In the genomic region with DNA sequence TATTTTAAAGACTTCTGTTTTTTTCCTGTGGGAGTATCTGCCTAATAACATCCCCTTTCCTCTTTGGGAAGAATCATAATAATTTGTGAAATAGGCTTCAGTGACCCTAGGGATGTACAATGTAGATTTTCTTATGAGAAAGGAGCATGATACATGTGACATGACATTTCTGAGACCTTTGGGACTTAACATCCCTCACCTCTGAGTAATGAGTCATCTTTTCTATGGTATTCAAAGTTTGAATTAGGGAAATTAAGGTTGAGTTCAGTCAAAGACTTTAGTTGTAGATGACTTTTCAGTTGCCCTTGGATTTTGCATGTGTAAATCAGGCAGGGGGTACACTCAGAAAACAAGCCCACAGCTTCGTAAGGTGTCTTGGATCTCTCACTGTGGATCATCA, we compare ENCODE assay signal across 12 cellular contexts. TPM values are rescaled to one million over a fixed set of nuclear protein-coding genes. Genes with fewer than 3 reads are reported as not detected.
DNase-seq lines count a peak whose midpoint lies in the region; ATAC-seq and TF ChIP-seq lines count a peak whose summit lies in the region.
"Had no signal": no experiment of that assay in that cellular context is flagged by ENCODE, and none has a peak within 500 bp of the region (broad histone marks: within the 10 kb centered on the region; RNA-seq: fewer than 3 reads in every experiment).

No MANE protein-coding gene starts in this region.

- peak overlapping the region; percentile 27 for H3K27ac Mint-ChIP-seq in nephron progenitor cell

- no peaks in the 10 kb centered on the region for H3K27me3 Mint-ChIP-seq in nephron progenitor cell (ENCODE audit: low read depth, poor library complexity)

- TF ChIP-seq CTCF in heart right ventricle (IDR thresholded peaks at IDR 0.05) = no peak
- no peak for TF ChIP-seq CTCF in colonic mucosa (IDR thresholded peaks at IDR 0.05)
- no peak for TF ChIP-seq CTCF in nephron progenitor cell (IDR thresholded peaks at IDR 0.05)
- no peak for TF ChIP-seq CTCF in upper lobe of left lung (IDR thresholded peaks at IDR 0.05)
- no peak for TF ChIP-seq CTCF in WERI-Rb-1 (IDR thresholded peaks at IDR 0.05; ENCODE audit: low read depth, low read length)

- H3K36me3 ChIP-seq in heart right ventricle = peaks cover 0 to 8% (median 0%) of the 10 kb centered on the region in 9 donors
- H3K36me3 ChIP-seq in colonic mucosa = no peaks in the 10 kb centered on the region
- H3K36me3 ChIP-seq in upper lobe of left lung = no peaks in the 10 kb centered on the region
- H3K36me3 ChIP-seq in WERI-Rb-1 = no peaks in the 10 kb centered on the region

- no peak for DNase-seq in heart right ventricle
- no peak for DNase-seq in Right ventricle myocardium inferior (ENCODE audit: missing footprints)
- no peak for DNase-seq in colonic mucosa
- no peak for DNase-seq in nephron progenitor cell
- no peak for DNase-seq in upper lobe of left lung
- DNase-seq in DMS 273 (lab: John Stamatoyannopoulos, UW; ENCODE audit: unreplicated experiment) = no peak
- no peak for DNase-seq in WERI-Rb-1
- DNase-seq: erythroblast; NCI-H1417; stimulated activated CD4-positive, alpha-beta T cell treated with anti-CD3 and anti-CD28 coated beads, Interleukin-4, amount 100 ng/mL, for 1 hour had no signal

- H3K4me1 ChIP-seq in heart right ventricle (peaks cover 18 to 100% (median 72%) of the 10 kb centered on the region in 9 donors), colonic mucosa (peaks cover 10% of the 10 kb centered on the region), upper lobe of left lung (peaks cover 47 to 88% (median 72%) of the 10 kb centered on the region in 4 donors)

- peaks cover 61% of the 10 kb centered on the region for H3K4me1 Mint-ChIP-seq in nephron progenitor cell

- TF ChIP-seq POLR2A in upper lobe of left lung (IDR thresholded peaks at IDR 0.05) = no peak

- H3K27ac ChIP-seq in heart right ventricle (peak overlapping the region; percentile 39 to 85 (median 70)), colonic mucosa (peak overlapping the region; percentile 19), upper lobe of left lung (peak overlapping the region; percentile 67 to 76 (median 74)), WERI-Rb-1 (no peak overlapping the region)

- H3K27me3 ChIP-seq in heart right ventricle (no peaks in the 10 kb centered on the region), colonic mucosa (no peaks in the 10 kb centered on the region), upper lobe of left lung (no peaks in the 10 kb centered on the region), WERI-Rb-1 (ENCODE audit: insufficient read depth, low read depth, severe bottlenecking) (no peaks in the 10 kb centered on the region)

- TF ChIP-seq EP300 in upper lobe of left lung (IDR thresholded peaks at IDR 0.05) = no peak

- WGBS in heart right ventricle, 2 donors = 87 to 90% methylated on average over 1 of the region's 1 CpG
- WGBS in upper lobe of left lung, 2 donors = 89 to 100% methylated on average over 1 of the region's 1 CpG

- no peak overlapping the region for H3K4me3 Mint-ChIP-seq in nephron progenitor cell
- H3K4me3 Mint-ChIP-seq: brain had no signal

- peaks cover 4% of the 10 kb centered on the region for H3K36me3 Mint-ChIP-seq in nephron progenitor cell (ENCODE audit: low read depth)
- H3K36me3 Mint-ChIP-seq: brain had no signal

- H3K4me3 ChIP-seq in heart right ventricle = no peak overlapping the region
- no peak overlapping the region for H3K4me3 ChIP-seq in colonic mucosa
- no peak overlapping the region for H3K4me3 ChIP-seq in upper lobe of left lung
- no peak overlapping the region for H3K4me3 ChIP-seq in WERI-Rb-1 (ENCODE audit: low read depth, low read length)

- no peaks in the 10 kb centered on the region for H3K9me3 Mint-ChIP-seq in nephron progenitor cell

- no peak overlapping the region for H3K9ac ChIP-seq in colonic mucosa (ENCODE audit: low read depth in 2 of 2, low read length in 2 of 2)

- ATAC-seq in heart right ventricle (peak in 1 of 8 donors; percentile 18), Right ventricle myocardium inferior (no peak), upper lobe of left lung (ENCODE audit: low FRiP score in 2 of 2) (no peak), HG03175 (IDR thresholded peaks at IDR 0.05; ENCODE audit: unreplicated experiment) (no peak)

- intact Hi-C loops in heart right ventricle (cut with DNase I) (no loop called here), Right ventricle myocardium inferior (cut with DNase I) (no loop called here), colonic mucosa (cut with DNase I) (no loop called here)

- H3K9me3 ChIP-seq in heart right ventricle (no peaks in the 10 kb centered on the region), colonic mucosa (no peaks in the 10 kb centered on the region), upper lobe of left lung (no peaks in the 10 kb centered on the region), WERI-Rb-1 (ENCODE audit: severe bottlenecking) (no peaks in the 10 kb centered on the region)

RNA-seq across cellular contexts. Expression of gene GRK5, which starts 14.3 kb away (rescaled TPM):
- total RNA-seq in heart right ventricle (10 to 100 TPM; 11.8 to 80.5 (median 32.5) TPM), Right ventricle myocardium inferior (48.6 TPM), colonic mucosa (10 to 100 TPM in 1 of 2 donors, 1 to 10 TPM in 1; 4.6 to 12.7 TPM), upper lobe of left lung (10 to 100 TPM; 38.6 to 80.9 (median 61.1) TPM)
- 10 to 100 TPM; 19.4 to 20.2 TPM for polyA plus RNA-seq in heart right ventricle

RNA-seq across cellular contexts. Expression of gene PRDX3, which starts 43.1 kb away (rescaled TPM):
- total RNA-seq in heart right ventricle (100 to 1,000 TPM; 217 to 323 (median 286) TPM), Right ventricle myocardium inferior (285 TPM), colonic mucosa (100 to 1,000 TPM; 147 to 156 TPM), upper lobe of left lung (100 to 1,000 TPM in 1 of 6 donors, 10 to 100 TPM in 5; 29.9 to 104 (median 85.1) TPM)
- polyA plus RNA-seq in heart right ventricle = 100 to 1,000 TPM in 1 of 2 donors, 10 to 100 TPM in 1; 75.4 to 185 TPM

RNA-seq across cellular contexts. Expression of gene SFXN4, which starts 56.2 kb away (rescaled TPM):
- total RNA-seq in heart right ventricle (10 to 100 TPM; 32.3 to 53.1 (median 43.3) TPM), Right ventricle myocardium inferior (42.0 TPM), colonic mucosa (10 to 100 TPM; 29.4 to 37.2 TPM), upper lobe of left lung (10 to 100 TPM in 5 of 6 donors, 1 to 10 TPM in 1; 4.4 to 47.1 (median 19.0) TPM)
- polyA plus RNA-seq in heart right ventricle = 10 to 100 TPM; 65.6 to 95.2 TPM
